8 cellular contexts compared by ENCODE assay signal in genomic region chr12:117151195-117152031, GRCh38. TPM values are rescaled to one million over a fixed set of nuclear protein-coding genes. Genes with fewer than 3 reads are reported as not detected.
DNase-seq lines count a peak whose midpoint lies in the region; ATAC-seq and TF ChIP-seq lines count a peak whose summit lies in the region.

No MANE protein-coding gene starts in this region.

- H2AFZ ChIP-seq in osteoblast (ENCODE audit: low read length): no peak overlapping the region

- no peaks in the 10 kb centered on the region for H3K9me3 ChIP-seq in osteoblast (ENCODE audit: low read depth, low read length)

- no peaks in the 10 kb centered on the region for H3K27me3 ChIP-seq in osteoblast (ENCODE audit: insufficient read depth, low read length)

- peak; percentile 70 for DNase-seq in AG08396 (ENCODE audit: low spot score)
- peak; percentile 45 for DNase-seq in fibroblast of peridontal ligament (ENCODE audit: extremely low read depth)
- DNase-seq in osteoblast (ENCODE audit: insufficient read length, low spot score, missing footprints): peak; percentile 74
- no peak for DNase-seq in NCI-H774 (lab: John Stamatoyannopoulos, UW)

- H3K4me1 ChIP-seq in osteoblast (ENCODE audit: insufficient read depth, low read length): peaks cover 7% of the 10 kb centered on the region

- TF ChIP-seq CTCF in GM12874 (IDR thresholded peaks at IDR 0.05; ENCODE audit: insufficient read depth, low read depth, low read length) (peak; percentile 34; the same call in 1 of the 2 replicates), osteoblast (IDR thresholded peaks at IDR 0.05; ENCODE audit: extremely low read depth, low read depth, low read length) (peak; percentile 66)

- no peak overlapping the region for H3K4me3 ChIP-seq in osteoblast (ENCODE audit: insufficient read depth, low read length)

- ATAC-seq in SK-N-SH treated with all-trans-retinoic acid at 6 μM for 48 hours: peak; percentile 70
- no peak for ATAC-seq in HG03432 (IDR thresholded peaks at IDR 0.05; ENCODE audit: unreplicated experiment)
- no peak for ATAC-seq in HG02571 (IDR thresholded peaks at IDR 0.05; ENCODE audit: unreplicated experiment)

- no peaks in the 10 kb centered on the region for H3K79me2 ChIP-seq in osteoblast (ENCODE audit: insufficient read depth, low read length)

- no peak overlapping the region for H3K27ac ChIP-seq in osteoblast (ENCODE audit: low read depth, low read length)

- peak overlapping the region; percentile 34 for H3K4me2 ChIP-seq in osteoblast (ENCODE audit: insufficient read depth, low read length)

- no peaks in the 10 kb centered on the region for H4K20me1 ChIP-seq in osteoblast (ENCODE audit: insufficient read depth, low read length)

- peaks cover 36% of the 10 kb centered on the region for H3K36me3 ChIP-seq in osteoblast (ENCODE audit: insufficient read depth, low read length)

TF ChIP-seq in SK-N-SH treated with all-trans-retinoic acid at 6 μM for 48 hours, 23 proteins besides CTCF, POLR2A, EP300 and RAD21:
- TF ChIP-seq BACH2 (CRISPR knock-in tag; IDR thresholded peaks at IDR 0.05; ENCODE audit: borderline replicate concordance) (no peak), ZC3H10 (CRISPR knock-in tag; IDR thresholded peaks at IDR 0.05) (no peak), ESRRG (CRISPR knock-in tag; IDR thresholded peaks at IDR 0.05) (no peak), GLIS3 (CRISPR knock-in tag; IDR thresholded peaks at IDR 0.05) (no peak), TCF4 (CRISPR knock-in tag; IDR thresholded peaks at IDR 0.05; ENCODE audit: borderline replicate concordance) (no peak), RARB (CRISPR knock-in tag; IDR thresholded peaks at IDR 0.05) (no peak)

RNA-seq across cellular contexts. Expression of gene FBXO21, which starts 38.9 kb away (rescaled TPM):
- total RNA-seq in osteoblast: 72.8 and 81.1 TPM in 2 replicates

RNA-seq across cellular contexts. Expression of gene TESC, which starts 52.2 kb away (rescaled TPM):
- not detected in 2 replicates for total RNA-seq in osteoblast
